Comparison of ENCODE assay signal across 25 cellular contexts in the genomic region with DNA sequence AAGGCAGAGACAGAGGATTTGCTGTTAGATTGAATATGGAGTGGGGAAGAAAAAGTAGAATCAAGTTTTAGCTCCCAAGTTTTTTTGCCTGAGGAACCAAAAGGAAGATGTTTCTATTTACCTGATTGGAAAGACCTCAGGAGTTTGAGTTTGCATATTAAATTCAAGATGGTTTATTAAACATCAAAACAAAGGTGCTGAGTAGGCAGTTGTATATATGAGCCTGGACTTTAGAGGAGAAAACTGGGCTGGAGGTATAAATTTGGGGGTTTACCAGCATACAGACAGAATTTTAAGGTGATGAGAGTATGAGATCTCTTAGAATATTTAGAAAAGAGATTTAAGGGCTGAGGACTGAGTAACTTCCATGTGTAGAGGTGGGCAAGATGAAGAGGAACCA. TPM values are rescaled to one million over a fixed set of nuclear protein-coding genes. Genes with fewer than 3 reads are reported as not detected.
DNase-seq lines count a peak whose midpoint lies in the region; ATAC-seq, FAIRE-seq and TF ChIP-seq lines count a peak whose summit lies in the region.
"Had no signal": no experiment of that assay in that cellular context is flagged by ENCODE, and none has a peak within 500 bp of the region (broad histone marks: within the 10 kb centered on the region; RNA-seq: fewer than 3 reads in every experiment).

No MANE protein-coding gene starts in this region.

- H3K4me1 ChIP-seq in A549, result peaks cover 6% of the 10 kb centered on the region; the same call in 1 of the 3 replicates
- H3K4me1 ChIP-seq: breast epithelium, esophagus squamous epithelium, stomach, thyroid gland had no signal

- CTCF ChIA-PET in A549 (lab: Yijun Ruan, JAX), result no interaction called here
- CTCF ChIA-PET in activated CD4-positive, alpha-beta memory T cell treated with anti-CD3 and anti-CD28 coated beads, Interleukin-2, amount 10 ng/mL, durations not matched to agents 7 days and 5 days (lab: Charles Lee), result interaction anchor here (1.1 kb wide), 1 partner anchor 103 kb away, joined by 3 read pairs; the partner anchor contains the start of gene C3orf33

- no peaks in the 10 kb centered on the region for H3K9me3 ChIP-seq in A549
- no peaks in the 10 kb centered on the region for H3K9me3 ChIP-seq in WERI-Rb-1 (ENCODE audit: severe bottlenecking)
- H3K9me3 ChIP-seq: breast epithelium, esophagus squamous epithelium, stomach, thyroid gland had no signal

- no peak overlapping the region for H3K4me2 ChIP-seq in A549
- H3K4me2 ChIP-seq: hepatocyte had no signal

- POLR2A ChIA-PET in A549 (lab: Yijun Ruan, JAX), result no interaction called here
- POLR2A ChIA-PET in activated CD4-positive, alpha-beta memory T cell treated with anti-CD3 and anti-CD28 coated beads, Interleukin-2, amount 10 ng/mL, durations not matched to agents 7 days and 5 days (lab: Charles Lee), result interaction anchor here (2.4 kb wide), 1 partner anchor 55 kb away, joined by 9 read pairs; the partner anchor contains the start of gene SLC33A1

- peaks cover 5% of the 10 kb centered on the region for H3K9me3 Mint-ChIP-seq in T-helper 1 cell treated with Interleukin-12 subunit alpha and Interleukin-12 subunit beta and Interleukin-4 antibody, amounts not matched to agents 30 μg/mL and 1 μg/mL, for 36 hours
- H3K9me3 Mint-ChIP-seq in activated CD4-positive, alpha-beta memory T cell treated with anti-CD3 and anti-CD28 coated beads, Interleukin-2, amount 10 ng/mL, durations not matched to agents 7 days and 5 days, result peaks cover 3% of the 10 kb centered on the region
- peaks cover 0 to 4% of the 10 kb centered on the region in 2 donors for H3K9me3 Mint-ChIP-seq in effector memory CD8-positive, alpha-beta T cell

- H3K4me3 Mint-ChIP-seq in T-helper 1 cell treated with Interleukin-12 subunit alpha and Interleukin-12 subunit beta and Interleukin-4 antibody, amounts not matched to agents 30 μg/mL and 1 μg/mL, for 36 hours, result no peak overlapping the region
- H3K4me3 Mint-ChIP-seq in activated CD4-positive, alpha-beta memory T cell treated with anti-CD3 and anti-CD28 coated beads, Interleukin-2, amount 10 ng/mL, durations not matched to agents 7 days and 5 days, result no peak overlapping the region
- H3K4me3 Mint-ChIP-seq in effector memory CD8-positive, alpha-beta T cell, result peak overlapping the region in 1 of 2 donors; percentile 60

- peaks cover 17% of the 10 kb centered on the region for H3K4me1 Mint-ChIP-seq in T-helper 1 cell treated with Interleukin-12 subunit alpha and Interleukin-12 subunit beta and Interleukin-4 antibody, amounts not matched to agents 30 μg/mL and 1 μg/mL, for 36 hours (ENCODE audit: low read depth)
- peaks cover 17% of the 10 kb centered on the region for H3K4me1 Mint-ChIP-seq in activated CD4-positive, alpha-beta memory T cell treated with anti-CD3 and anti-CD28 coated beads, Interleukin-2, amount 10 ng/mL, durations not matched to agents 7 days and 5 days
- H3K4me1 Mint-ChIP-seq in effector memory CD8-positive, alpha-beta T cell (ENCODE audit: low read depth in 2 of 2), result peaks cover 9 to 17% of the 10 kb centered on the region in 2 donors

- TF ChIP-seq CTCF in A549 (IDR thresholded peaks at IDR 0.05) (no peak), WERI-Rb-1 (IDR thresholded peaks at IDR 0.05; ENCODE audit: low read depth, low read length) (no peak)

- no peak overlapping the region for H3K27ac ChIP-seq in A549
- H3K27ac ChIP-seq in WERI-Rb-1, result no peak overlapping the region
- H3K27ac ChIP-seq: 22Rv1, breast epithelium, esophagus squamous epithelium, hepatocyte, RWPE1, stomach, thyroid gland had no signal

- TF ChIP-seq POLR2A in A549 (IDR thresholded peaks at IDR 0.05; ENCODE audit: low read length), result no peak

- peaks cover 77% of the 10 kb centered on the region for H3K36me3 ChIP-seq in WERI-Rb-1

- ATAC-seq in A549, result no peak
- ATAC-seq in effector memory CD8-positive, alpha-beta T cell (replicated peaks), result no peak
- no peak for ATAC-seq in GM18870 (IDR thresholded peaks at IDR 0.05; ENCODE audit: unreplicated experiment)
- ATAC-seq in HG02884 (IDR thresholded peaks at IDR 0.05; ENCODE audit: unreplicated experiment), result no peak
- ATAC-seq: left lobe of liver had no signal

- FAIRE-seq in A549 (lab: Jason Lieb, UNC), result no peak
- FAIRE-seq: GM12891, H1 had no signal

- peak overlapping the region; percentile 39 for H3K27ac Mint-ChIP-seq in T-helper 1 cell treated with Interleukin-12 subunit alpha and Interleukin-12 subunit beta and Interleukin-4 antibody, amounts not matched to agents 30 μg/mL and 1 μg/mL, for 36 hours
- peak overlapping the region; percentile 78 for H3K27ac Mint-ChIP-seq in activated CD4-positive, alpha-beta memory T cell treated with anti-CD3 and anti-CD28 coated beads, Interleukin-2, amount 10 ng/mL, durations not matched to agents 7 days and 5 days
- H3K27ac Mint-ChIP-seq in effector memory CD8-positive, alpha-beta T cell, result peak overlapping the region; percentile 24 to 59

- no peak for DNase-seq in T-helper 1 cell
- no peak for DNase-seq in A549 (ENCODE audit: low read depth in 1 of 2, low spot score in 1 of 2)
- DNase-seq in activated CD4-positive, alpha-beta memory T cell treated with anti-CD3 and anti-CD28 coated beads, Interleukin-2, amount 10 ng/mL, durations not matched to agents 7 days and 5 days, result no peak
- DNase-seq in effector memory CD8-positive, alpha-beta T cell, result no peak
- no peak for DNase-seq in WERI-Rb-1
- DNase-seq: activated CD4-positive, alpha-beta T cell treated with anti-CD3 and anti-CD28 coated beads for 48 hours; esophagus squamous epithelium; foreskin melanocyte; mesenchymal stem cell; NCI-H1048; NCI-H1694 treated with DMSO at 0.1 percent for 48 hours; NCI-H2171; NCI-H510A; stomach; thyroid gland had no signal

- no peak for TF ChIP-seq EP300 in A549 (IDR thresholded peaks at IDR 0.05)

- H3K36me3 Mint-ChIP-seq in T-helper 1 cell treated with Interleukin-12 subunit alpha and Interleukin-12 subunit beta and Interleukin-4 antibody, amounts not matched to agents 30 μg/mL and 1 μg/mL, for 36 hours (ENCODE audit: low read depth), result peaks cover 50% of the 10 kb centered on the region
- H3K36me3 Mint-ChIP-seq in activated CD4-positive, alpha-beta memory T cell treated with anti-CD3 and anti-CD28 coated beads, Interleukin-2, amount 10 ng/mL, durations not matched to agents 7 days and 5 days (ENCODE audit: low read depth), result peaks cover 74% of the 10 kb centered on the region
- H3K36me3 Mint-ChIP-seq in effector memory CD8-positive, alpha-beta T cell (ENCODE audit: insufficient read depth), result peaks cover 59% of the 10 kb centered on the region

- H3K27me3 Mint-ChIP-seq in T-helper 1 cell treated with Interleukin-12 subunit alpha and Interleukin-12 subunit beta and Interleukin-4 antibody, amounts not matched to agents 30 μg/mL and 1 μg/mL, for 36 hours (ENCODE audit: low read depth), result no peaks in the 10 kb centered on the region
- H3K27me3 Mint-ChIP-seq in activated CD4-positive, alpha-beta memory T cell treated with anti-CD3 and anti-CD28 coated beads, Interleukin-2, amount 10 ng/mL, durations not matched to agents 7 days and 5 days, result no peaks in the 10 kb centered on the region
- H3K27me3 Mint-ChIP-seq in effector memory CD8-positive, alpha-beta T cell, result no peaks in the 10 kb centered on the region

- H3K4me3 ChIP-seq in A549 (no peak overlapping the region), WERI-Rb-1 (ENCODE audit: low read depth, low read length) (no peak overlapping the region)
- H3K4me3 ChIP-seq: breast epithelium, esophagus squamous epithelium, hepatocyte, stomach, thyroid gland had no signal

- H3K27me3 ChIP-seq in WERI-Rb-1 (ENCODE audit: insufficient read depth, low read depth, severe bottlenecking), result no peaks in the 10 kb centered on the region
- H3K27me3 ChIP-seq: breast epithelium, esophagus squamous epithelium, hepatocyte, stomach, thyroid gland had no signal

- TF ChIP-seq RAD21 in A549 (conservative IDR thresholded peaks at IDR 0.05 in 1 of 2, IDR thresholded peaks at IDR 0.05 in 1 of 2), result no peak

TF ChIP-seq in A549, 52 proteins besides CTCF, POLR2A, EP300 and RAD21:
- TF ChIP-seq KDM1A (IDR thresholded peaks at IDR 0.05; ENCODE audit: low read depth), result no peak
- peak; percentile 54 for TF ChIP-seq MAFK (IDR thresholded peaks at IDR 0.05; ENCODE audit: partially characterized antibody)

RNA-seq across cellular contexts. Expression of gene GMPS, which starts 38.2 kb away (rescaled TPM):
- 77.2 and 114 TPM in 2 replicates for polyA plus RNA-seq in A549 (2011; rRNA removed)
- 22.5 and 26.0 TPM in 2 replicates for polyA plus RNA-seq in A549 (2012; cell fraction: cytosol; rRNA removed)
- 15.2 and 21.3 TPM in 2 replicates for polyA plus RNA-seq in A549 (2012; cell fraction: nucleus; rRNA removed)
- 64.7 to 79.4 TPM (median 74.4 TPM) in 3 replicates for polyA plus RNA-seq in A549 (2017; fragmentation: RNase III; extraction: RNeasy Plus Mini Kit Qiagen cat#74134 plus additional on column Dnase treatment)
- 42.3 and 42.7 TPM in 2 replicates for polyA minus RNA-seq in A549 (2011; rRNA and poly(A)+ RNA removed)
- 100 to 1,000 TPM; 106 to 111 TPM for total RNA-seq in activated CD4-positive, alpha-beta memory T cell treated with anti-CD3 and anti-CD28 coated beads, Interleukin-2, amount 10 ng/mL, durations not matched to agents 7 days and 5 days

RNA-seq across cellular contexts. Expression of gene SLC33A1, which starts 54.4 kb away (rescaled TPM):
- 42.6 and 45.9 TPM in 2 replicates for polyA plus RNA-seq in A549 (2011; rRNA removed)
- polyA plus RNA-seq in A549 (2012; cell fraction: cytosol; rRNA removed), result 7.5 and 9.7 TPM in 2 replicates
- polyA plus RNA-seq in A549 (2012; cell fraction: nucleus; rRNA removed), result 15.3 and 17.9 TPM in 2 replicates
- 16.6 to 18.9 TPM (median 17.0 TPM) in 3 replicates for polyA plus RNA-seq in A549 (2017; fragmentation: RNase III; extraction: RNeasy Plus Mini Kit Qiagen cat#74134 plus additional on column Dnase treatment)
- 32.0 and 34.1 TPM in 2 replicates for polyA minus RNA-seq in A549 (2011; rRNA and poly(A)+ RNA removed)
- 10 to 100 TPM; 31.6 to 34.2 TPM for total RNA-seq in activated CD4-positive, alpha-beta memory T cell treated with anti-CD3 and anti-CD28 coated beads, Interleukin-2, amount 10 ng/mL, durations not matched to agents 7 days and 5 days
